In the genomic region with DNA sequence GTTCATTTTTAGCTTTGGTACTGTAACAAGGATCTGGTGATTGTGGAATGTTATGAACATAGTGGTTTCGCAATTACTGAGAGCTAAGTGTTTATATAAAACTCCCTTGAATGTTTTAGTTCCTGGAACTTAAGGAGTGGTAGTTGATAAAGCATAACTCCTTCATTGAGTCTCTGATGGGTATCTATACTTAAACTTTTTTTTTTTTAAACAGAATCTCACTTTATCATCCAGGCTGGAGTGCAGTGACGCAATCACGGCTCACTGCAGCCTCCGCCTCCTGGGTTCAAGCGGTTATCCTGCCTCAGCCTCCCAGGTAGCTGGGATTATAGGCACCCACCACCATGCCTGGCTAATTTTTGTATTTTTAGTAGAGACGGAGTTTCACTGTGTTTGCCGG, we compare ENCODE assay signal across 13 cellular contexts. TPM values are rescaled to one million over a fixed set of nuclear protein-coding genes. Genes with fewer than 3 reads are reported as not detected.
A peak's percentile ranks its signal among the peaks of the same experiment; 100 is the strongest.
DNase-seq lines count a peak whose midpoint lies in the region; ATAC-seq and TF ChIP-seq lines count a peak whose summit lies in the region.
"Had no signal": no experiment of that assay in that cellular context is flagged by ENCODE, and none has a peak within 500 bp of the region (broad histone marks: within the 10 kb centered on the region; RNA-seq: fewer than 3 reads in every experiment).

No MANE protein-coding gene starts in this region.

- ATAC-seq in Right ventricle myocardium superior (ENCODE audit: poor library complexity) (peak; percentile 66), HG02973 (IDR thresholded peaks at IDR 0.05; ENCODE audit: unreplicated experiment) (no peak)
- ATAC-seq: GM12878 had no signal

- in situ Hi-C loops in brain microvascular endothelial cell (cut with HindIII; ENCODE audit: low pct_ligation_motif_present, low sequenced_read_pairs) = no loop called here

- no peaks in the 10 kb centered on the region for H3K27me3 ChIP-seq in left ventricle myocardium inferior (ENCODE audit: low read depth)
- no peaks in the 10 kb centered on the region for H3K27me3 ChIP-seq in brain microvascular endothelial cell (replicated peaks)
- H3K27me3 ChIP-seq in kidney epithelial cell (ENCODE audit: control insufficient read depth, insufficient read depth, low read length) = no peaks in the 10 kb centered on the region
- H3K27me3 ChIP-seq in vagina = no peaks in the 10 kb centered on the region
- H3K27me3 ChIP-seq: BE2C had no signal

- TF ChIP-seq POLR2A in vagina (IDR thresholded peaks at IDR 0.05) = no peak

- DNase-seq in Right ventricle myocardium superior (no peak), left ventricle myocardium inferior (no peak), brain microvascular endothelial cell (peak; percentile 28), kidney epithelial cell (ENCODE audit: low read depth) (peak; percentile 48), vagina (ENCODE audit: extremely low spot score in 2 of 2) (no peak), hippocampal formation (lab: John Stamatoyannopoulos, UW) (no peak), head of caudate nucleus (no peak)
- DNase-seq: activated T-cell treated with anti-CD3 and anti-CD28 coated beads, Interleukin-2, amount 50 U/mL, for 24 hours; BE2C; NCI-H2107; T-helper 1 cell had no signal

- peaks cover 28% of the 10 kb centered on the region for H3K36me3 ChIP-seq in left ventricle myocardium inferior
- H3K36me3 ChIP-seq in brain microvascular endothelial cell (replicated peaks) = peaks cover 3% of the 10 kb centered on the region
- no peaks in the 10 kb centered on the region for H3K36me3 ChIP-seq in kidney epithelial cell (ENCODE audit: control insufficient read depth, insufficient read depth, low read length)
- H3K36me3 ChIP-seq in vagina = peaks cover 0 to 24% of the 10 kb centered on the region in 2 donors
- H3K36me3 ChIP-seq: BE2C had no signal

- TF ChIP-seq CTCF in left ventricle myocardium inferior (IDR thresholded peaks at IDR 0.05; ENCODE audit: borderline replicate concordance) = no peak
- TF ChIP-seq CTCF in brain microvascular endothelial cell (IDR thresholded peaks at IDR 0.05; ENCODE audit: low read depth, low read length, missing control alignments) = no peak
- TF ChIP-seq CTCF in kidney epithelial cell (IDR thresholded peaks at IDR 0.05; ENCODE audit: insufficient read depth, low read length, poor library complexity, severe bottlenecking) = no peak
- TF ChIP-seq CTCF in vagina (IDR thresholded peaks at IDR 0.05) = no peak

- intact Hi-C loops in Right ventricle myocardium superior (cut with DNase I) = no loop called here
- intact Hi-C loops in left ventricle myocardium inferior (cut with micrococcal nuclease) = no loop called here
- intact Hi-C loops in vagina (cut with DNase I) = no loop called here
- intact Hi-C loops in head of caudate nucleus (cut with DNase I) = no loop called here

- H3K4me3 ChIP-seq in left ventricle myocardium inferior (no peak overlapping the region), brain microvascular endothelial cell (ENCODE audit: low read depth, low read length) (no peak overlapping the region), kidney epithelial cell (ENCODE audit: low read depth, low read length) (no peak overlapping the region), vagina (no peak overlapping the region)
- H3K4me3 ChIP-seq: GM12878 had no signal

- no peak overlapping the region for H3K27ac ChIP-seq in left ventricle myocardium inferior (replicated peaks)
- H3K27ac ChIP-seq in brain microvascular endothelial cell = peak overlapping the region; percentile 41
- H3K27ac ChIP-seq in vagina = peak overlapping the region; percentile 27

- H3K9me3 ChIP-seq in left ventricle myocardium inferior (replicated peaks) (no peaks in the 10 kb centered on the region), vagina (no peaks in the 10 kb centered on the region)
- H3K9me3 ChIP-seq: BE2C had no signal

- no peaks in the 10 kb centered on the region for H3K4me1 ChIP-seq in left ventricle myocardium inferior
- H3K4me1 ChIP-seq in vagina = peaks cover under 1% of the 10 kb centered on the region
- H3K4me1 ChIP-seq: BE2C had no signal

RNA-seq across cellular contexts. Expression of a gene that starts 11.3 kb away (rescaled TPM):
- 15.9 TPM for total RNA-seq in Right ventricle myocardium superior
- total RNA-seq in left ventricle myocardium inferior = 10.9 TPM
- 46.2 and 69.3 TPM in 2 replicates for total RNA-seq in kidney epithelial cell
- total RNA-seq in vagina = 33.9 TPM

RNA-seq across cellular contexts. Expression of a gene that starts 52.0 kb away (rescaled TPM):
- total RNA-seq in Right ventricle myocardium superior (40.3 TPM), left ventricle myocardium inferior (53.1 TPM), kidney epithelial cell (22.4 and 33.1 TPM in 2 replicates), vagina (46.9 TPM)

Comparison
In these comparisons a context has a peak if more than half of its experiments do, and no peak if none do; other contexts are left out.
1. DNase-seq: peak in brain microvascular endothelial cell (single experiment) and kidney epithelial cell (single experiment); none in Right ventricle myocardium superior (single experiment), left ventricle myocardium inferior (single experiment), vagina (0 of 2), hippocampal formation (0 of 2) and head of caudate nucleus (0 of 42).